Comparison of ENCODE assay signal across 1 cellular context in the genomic region with DNA sequence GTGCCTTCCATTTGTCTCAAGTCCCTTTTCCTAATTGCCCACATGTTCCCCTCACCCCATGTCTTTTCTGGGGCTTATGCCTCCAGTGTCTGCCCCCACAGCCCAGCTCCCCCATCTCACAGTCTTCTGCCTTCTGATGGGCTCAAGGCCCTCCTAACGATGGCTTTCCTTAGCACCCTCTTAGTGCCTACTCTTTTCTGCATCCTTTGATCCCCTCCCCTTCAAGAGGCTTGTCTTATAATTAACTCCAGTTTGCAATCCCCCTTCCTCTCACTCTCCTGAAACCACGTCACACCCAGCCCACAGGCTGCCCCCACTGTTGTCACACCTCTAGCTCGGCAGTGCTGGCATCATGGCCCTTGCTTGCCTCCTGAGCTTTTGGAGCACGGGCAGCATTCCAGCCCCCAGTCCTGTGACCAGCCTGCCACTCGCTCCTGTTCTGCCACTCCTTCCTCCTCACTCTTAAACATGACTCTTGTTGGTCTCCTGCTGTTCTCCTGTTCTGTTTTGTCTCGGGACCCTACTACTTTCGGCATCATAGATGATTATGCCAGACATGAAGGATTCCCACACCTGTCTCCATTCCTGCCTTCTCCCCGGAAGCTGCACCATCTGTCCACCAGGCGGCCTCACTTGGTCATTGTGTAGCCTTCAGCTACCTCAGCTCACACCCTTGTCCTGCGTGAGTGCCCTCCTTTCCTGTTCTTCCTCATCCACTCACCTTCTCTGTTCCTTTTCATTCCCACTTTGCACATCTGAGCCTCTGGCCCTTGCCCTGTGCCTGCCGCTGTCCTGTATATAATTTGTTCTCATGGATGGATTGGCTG.
TF ChIP-seq lines count a peak whose summit lies in the region.

No MANE protein-coding gene starts in this region.

TF ChIP-seq in K562, 482 proteins besides CTCF, POLR2A, EP300 and RAD21 (continued from another document):
- TF ChIP-seq, protein P1, sequence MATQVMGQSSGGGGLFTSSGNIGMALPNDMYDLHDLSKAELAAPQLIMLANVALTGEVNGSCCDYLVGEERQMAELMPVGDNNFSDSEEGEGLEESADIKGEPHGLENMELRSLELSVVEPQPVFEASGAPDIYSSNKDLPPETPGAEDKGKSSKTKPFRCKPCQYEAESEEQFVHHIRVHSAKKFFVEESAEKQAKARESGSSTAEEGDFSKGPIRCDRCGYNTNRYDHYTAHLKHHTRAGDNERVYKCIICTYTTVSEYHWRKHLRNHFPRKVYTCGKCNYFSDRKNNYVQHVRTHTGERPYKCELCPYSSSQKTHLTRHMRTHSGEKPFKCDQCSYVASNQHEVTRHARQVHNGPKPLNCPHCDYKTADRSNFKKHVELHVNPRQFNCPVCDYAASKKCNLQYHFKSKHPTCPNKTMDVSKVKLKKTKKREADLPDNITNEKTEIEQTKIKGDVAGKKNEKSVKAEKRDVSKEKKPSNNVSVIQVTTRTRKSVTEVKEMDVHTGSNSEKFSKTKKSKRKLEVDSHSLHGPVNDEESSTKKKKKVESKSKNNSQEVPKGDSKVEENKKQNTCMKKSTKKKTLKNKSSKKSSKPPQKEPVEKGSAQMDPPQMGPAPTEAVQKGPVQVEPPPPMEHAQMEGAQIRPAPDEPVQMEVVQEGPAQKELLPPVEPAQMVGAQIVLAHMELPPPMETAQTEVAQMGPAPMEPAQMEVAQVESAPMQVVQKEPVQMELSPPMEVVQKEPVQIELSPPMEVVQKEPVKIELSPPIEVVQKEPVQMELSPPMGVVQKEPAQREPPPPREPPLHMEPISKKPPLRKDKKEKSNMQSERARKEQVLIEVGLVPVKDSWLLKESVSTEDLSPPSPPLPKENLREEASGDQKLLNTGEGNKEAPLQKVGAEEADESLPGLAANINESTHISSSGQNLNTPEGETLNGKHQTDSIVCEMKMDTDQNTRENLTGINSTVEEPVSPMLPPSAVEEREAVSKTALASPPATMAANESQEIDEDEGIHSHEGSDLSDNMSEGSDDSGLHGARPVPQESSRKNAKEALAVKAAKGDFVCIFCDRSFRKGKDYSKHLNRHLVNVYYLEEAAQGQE (CRISPR knock-in tag; IDR thresholded peaks at IDR 0.05; ENCODE audit: low read depth), result peak; percentile 23; the same call in 1 of the 2 replicates
- TF ChIP-seq MXD1 (CRISPR knock-in tag; IDR thresholded peaks at IDR 0.05; ENCODE audit: borderline replicate concordance, poor library complexity, severe bottlenecking), result no peak
- TF ChIP-seq ATF7 (IDR thresholded peaks at IDR 0.05), result no peak
- TF ChIP-seq MLX (CRISPR knock-in tag; conservative IDR thresholded peaks at IDR 0.05), result peak in 1 of 2 experiments; percentile 77; a peak in 2 of 4 replicates
- no peak for TF ChIP-seq U2AF2 (optimal IDR thresholded peaks at IDR 0.05; ENCODE audit: low read depth, low read length)
- no peak for TF ChIP-seq CCNT2 (IDR thresholded peaks at IDR 0.05; ENCODE audit: borderline replicate concordance, extremely low read depth, insufficient read length, low read depth, low read length)
- no peak for TF ChIP-seq PTRF (tag; IDR thresholded peaks at IDR 0.05)
- TF ChIP-seq, protein P2, sequence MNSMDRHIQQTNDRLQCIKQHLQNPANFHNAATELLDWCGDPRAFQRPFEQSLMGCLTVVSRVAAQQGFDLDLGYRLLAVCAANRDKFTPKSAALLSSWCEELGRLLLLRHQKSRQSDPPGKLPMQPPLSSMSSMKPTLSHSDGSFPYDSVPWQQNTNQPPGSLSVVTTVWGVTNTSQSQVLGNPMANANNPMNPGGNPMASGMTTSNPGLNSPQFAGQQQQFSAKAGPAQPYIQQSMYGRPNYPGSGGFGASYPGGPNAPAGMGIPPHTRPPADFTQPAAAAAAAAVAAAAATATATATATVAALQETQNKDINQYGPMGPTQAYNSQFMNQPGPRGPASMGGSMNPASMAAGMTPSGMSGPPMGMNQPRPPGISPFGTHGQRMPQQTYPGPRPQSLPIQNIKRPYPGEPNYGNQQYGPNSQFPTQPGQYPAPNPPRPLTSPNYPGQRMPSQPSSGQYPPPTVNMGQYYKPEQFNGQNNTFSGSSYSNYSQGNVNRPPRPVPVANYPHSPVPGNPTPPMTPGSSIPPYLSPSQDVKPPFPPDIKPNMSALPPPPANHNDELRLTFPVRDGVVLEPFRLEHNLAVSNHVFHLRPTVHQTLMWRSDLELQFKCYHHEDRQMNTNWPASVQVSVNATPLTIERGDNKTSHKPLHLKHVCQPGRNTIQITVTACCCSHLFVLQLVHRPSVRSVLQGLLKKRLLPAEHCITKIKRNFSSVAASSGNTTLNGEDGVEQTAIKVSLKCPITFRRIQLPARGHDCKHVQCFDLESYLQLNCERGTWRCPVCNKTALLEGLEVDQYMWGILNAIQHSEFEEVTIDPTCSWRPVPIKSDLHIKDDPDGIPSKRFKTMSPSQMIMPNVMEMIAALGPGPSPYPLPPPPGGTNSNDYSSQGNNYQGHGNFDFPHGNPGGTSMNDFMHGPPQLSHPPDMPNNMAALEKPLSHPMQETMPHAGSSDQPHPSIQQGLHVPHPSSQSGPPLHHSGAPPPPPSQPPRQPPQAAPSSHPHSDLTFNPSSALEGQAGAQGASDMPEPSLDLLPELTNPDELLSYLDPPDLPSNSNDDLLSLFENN (IDR thresholded peaks at IDR 0.05; ENCODE audit: low read depth in 2 of 2, low read length in 2 of 2), result peak in 1 of 2 experiments; percentile 18; a peak in 1 of 4 replicates
- no peak for TF ChIP-seq SPI1 (IDR thresholded peaks at IDR 0.05; ENCODE audit: borderline replicate concordance, low read depth, low read length)
- TF ChIP-seq, protein P3, sequence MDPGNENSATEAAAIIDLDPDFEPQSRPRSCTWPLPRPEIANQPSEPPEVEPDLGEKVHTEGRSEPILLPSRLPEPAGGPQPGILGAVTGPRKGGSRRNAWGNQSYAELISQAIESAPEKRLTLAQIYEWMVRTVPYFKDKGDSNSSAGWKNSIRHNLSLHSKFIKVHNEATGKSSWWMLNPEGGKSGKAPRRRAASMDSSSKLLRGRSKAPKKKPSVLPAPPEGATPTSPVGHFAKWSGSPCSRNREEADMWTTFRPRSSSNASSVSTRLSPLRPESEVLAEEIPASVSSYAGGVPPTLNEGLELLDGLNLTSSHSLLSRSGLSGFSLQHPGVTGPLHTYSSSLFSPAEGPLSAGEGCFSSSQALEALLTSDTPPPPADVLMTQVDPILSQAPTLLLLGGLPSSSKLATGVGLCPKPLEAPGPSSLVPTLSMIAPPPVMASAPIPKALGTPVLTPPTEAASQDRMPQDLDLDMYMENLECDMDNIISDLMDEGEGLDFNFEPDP (CRISPR knock-in tag; IDR thresholded peaks at IDR 0.05), result 0 out of 2 replicates have a peak, but pooled peaks have one; percentile 22
- no peak for TF ChIP-seq HNRNPH1 (optimal IDR thresholded peaks at IDR 0.05; ENCODE audit: low read depth, low read length)
- TF ChIP-seq, protein P4, sequence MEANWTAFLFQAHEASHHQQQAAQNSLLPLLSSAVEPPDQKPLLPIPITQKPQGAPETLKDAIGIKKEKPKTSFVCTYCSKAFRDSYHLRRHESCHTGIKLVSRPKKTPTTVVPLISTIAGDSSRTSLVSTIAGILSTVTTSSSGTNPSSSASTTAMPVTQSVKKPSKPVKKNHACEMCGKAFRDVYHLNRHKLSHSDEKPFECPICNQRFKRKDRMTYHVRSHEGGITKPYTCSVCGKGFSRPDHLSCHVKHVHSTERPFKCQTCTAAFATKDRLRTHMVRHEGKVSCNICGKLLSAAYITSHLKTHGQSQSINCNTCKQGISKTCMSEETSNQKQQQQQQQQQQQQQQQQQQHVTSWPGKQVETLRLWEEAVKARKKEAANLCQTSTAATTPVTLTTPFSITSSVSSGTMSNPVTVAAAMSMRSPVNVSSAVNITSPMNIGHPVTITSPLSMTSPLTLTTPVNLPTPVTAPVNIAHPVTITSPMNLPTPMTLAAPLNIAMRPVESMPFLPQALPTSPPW (CRISPR knock-in tag; IDR thresholded peaks at IDR 0.05), result no peak
- TF ChIP-seq NFXL1 (CRISPR knock-in tag; IDR thresholded peaks at IDR 0.05), result no peak
- 0 out of 2 replicates have a peak, but pooled peaks have one; percentile 65 for TF ChIP-seq CCAR2 (IDR thresholded peaks at IDR 0.05; ENCODE audit: low read depth, low read length)
- TF ChIP-seq, protein P5, sequence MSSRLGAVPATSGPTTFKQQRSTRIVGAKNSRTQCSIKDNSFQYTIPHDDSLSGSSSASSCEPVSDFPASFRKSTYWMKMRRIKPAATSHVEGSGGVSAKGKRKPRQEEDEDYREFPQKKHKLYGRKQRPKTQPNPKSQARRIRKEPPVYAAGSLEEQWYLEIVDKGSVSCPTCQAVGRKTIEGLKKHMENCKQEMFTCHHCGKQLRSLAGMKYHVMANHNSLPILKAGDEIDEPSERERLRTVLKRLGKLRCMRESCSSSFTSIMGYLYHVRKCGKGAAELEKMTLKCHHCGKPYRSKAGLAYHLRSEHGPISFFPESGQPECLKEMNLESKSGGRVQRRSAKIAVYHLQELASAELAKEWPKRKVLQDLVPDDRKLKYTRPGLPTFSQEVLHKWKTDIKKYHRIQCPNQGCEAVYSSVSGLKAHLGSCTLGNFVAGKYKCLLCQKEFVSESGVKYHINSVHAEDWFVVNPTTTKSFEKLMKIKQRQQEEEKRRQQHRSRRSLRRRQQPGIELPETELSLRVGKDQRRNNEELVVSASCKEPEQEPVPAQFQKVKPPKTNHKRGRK (tag; IDR thresholded peaks at IDR 0.05), result no peak
- peak; percentile 22; the same call in 1 of the 2 replicates for TF ChIP-seq JUN (IDR thresholded peaks at IDR 0.05; ENCODE audit: borderline replicate concordance, low read depth, low read length)
- TF ChIP-seq JUN (CRISPR knock-in tag; IDR thresholded peaks at IDR 0.05; ENCODE audit: borderline replicate concordance), result no peak
- TF ChIP-seq SRF (CRISPR knock-in tag; IDR thresholded peaks at IDR 0.05), result peak in 1 of 2 experiments; percentile 48; a peak in 1 of 4 replicates
- 0 out of 2 replicates have a peak, but pooled peaks have one; percentile 29 for TF ChIP-seq POLR2G (IDR thresholded peaks at IDR 0.05; ENCODE audit: low read depth, low read length)
- TF ChIP-seq ZNF277 (CRISPR knock-in tag; IDR thresholded peaks at IDR 0.05; ENCODE audit: borderline replicate concordance), result peak; percentile 54; the same call in 1 of the 2 replicates
- TF ChIP-seq NCOR1 (IDR thresholded peaks at IDR 0.05), result no peak
- 0 out of 2 replicates have a peak, but pooled peaks have one; percentile 42 for TF ChIP-seq ZNF395 (CRISPR knock-in tag; IDR thresholded peaks at IDR 0.05)
- peak; percentile 62; the same call in 1 of the 2 replicates for TF ChIP-seq KLF1 (tag; IDR thresholded peaks at IDR 0.05)
